In genomic region chr13:41058229-41059070, GRCh38 we compare ENCODE assay signal across 1 cellular context.
TF ChIP-seq lines count a peak whose summit lies in the region.

No MANE protein-coding gene starts in this region.

TF ChIP-seq in GM23338, 12 proteins besides CTCF, POLR2A, EP300 and RAD21 (continued from another document):
- TF ChIP-seq, protein P1, sequence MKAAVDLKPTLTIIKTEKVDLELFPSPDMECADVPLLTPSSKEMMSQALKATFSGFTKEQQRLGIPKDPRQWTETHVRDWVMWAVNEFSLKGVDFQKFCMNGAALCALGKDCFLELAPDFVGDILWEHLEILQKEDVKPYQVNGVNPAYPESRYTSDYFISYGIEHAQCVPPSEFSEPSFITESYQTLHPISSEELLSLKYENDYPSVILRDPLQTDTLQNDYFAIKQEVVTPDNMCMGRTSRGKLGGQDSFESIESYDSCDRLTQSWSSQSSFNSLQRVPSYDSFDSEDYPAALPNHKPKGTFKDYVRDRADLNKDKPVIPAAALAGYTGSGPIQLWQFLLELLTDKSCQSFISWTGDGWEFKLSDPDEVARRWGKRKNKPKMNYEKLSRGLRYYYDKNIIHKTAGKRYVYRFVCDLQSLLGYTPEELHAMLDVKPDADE (IDR thresholded peaks at IDR 0.05): no peak
- TF ChIP-seq ZNF331 (CRISPR knock-in tag; IDR thresholded peaks at IDR 0.05; ENCODE audit: low read depth) (no peak), EZH2 (IDR thresholded peaks at IDR 0.05; ENCODE audit: low read depth, unreplicated experiment) (no peak), STAT1 (IDR thresholded peaks at IDR 0.05; ENCODE audit: unreplicated experiment) (no peak), JUNB (IDR thresholded peaks at IDR 0.05; ENCODE audit: unreplicated experiment) (no peak), EZH2phosphoT487 (IDR thresholded peaks at IDR 0.05; ENCODE audit: unreplicated experiment) (no peak)
- TF ChIP-seq, protein P2, sequence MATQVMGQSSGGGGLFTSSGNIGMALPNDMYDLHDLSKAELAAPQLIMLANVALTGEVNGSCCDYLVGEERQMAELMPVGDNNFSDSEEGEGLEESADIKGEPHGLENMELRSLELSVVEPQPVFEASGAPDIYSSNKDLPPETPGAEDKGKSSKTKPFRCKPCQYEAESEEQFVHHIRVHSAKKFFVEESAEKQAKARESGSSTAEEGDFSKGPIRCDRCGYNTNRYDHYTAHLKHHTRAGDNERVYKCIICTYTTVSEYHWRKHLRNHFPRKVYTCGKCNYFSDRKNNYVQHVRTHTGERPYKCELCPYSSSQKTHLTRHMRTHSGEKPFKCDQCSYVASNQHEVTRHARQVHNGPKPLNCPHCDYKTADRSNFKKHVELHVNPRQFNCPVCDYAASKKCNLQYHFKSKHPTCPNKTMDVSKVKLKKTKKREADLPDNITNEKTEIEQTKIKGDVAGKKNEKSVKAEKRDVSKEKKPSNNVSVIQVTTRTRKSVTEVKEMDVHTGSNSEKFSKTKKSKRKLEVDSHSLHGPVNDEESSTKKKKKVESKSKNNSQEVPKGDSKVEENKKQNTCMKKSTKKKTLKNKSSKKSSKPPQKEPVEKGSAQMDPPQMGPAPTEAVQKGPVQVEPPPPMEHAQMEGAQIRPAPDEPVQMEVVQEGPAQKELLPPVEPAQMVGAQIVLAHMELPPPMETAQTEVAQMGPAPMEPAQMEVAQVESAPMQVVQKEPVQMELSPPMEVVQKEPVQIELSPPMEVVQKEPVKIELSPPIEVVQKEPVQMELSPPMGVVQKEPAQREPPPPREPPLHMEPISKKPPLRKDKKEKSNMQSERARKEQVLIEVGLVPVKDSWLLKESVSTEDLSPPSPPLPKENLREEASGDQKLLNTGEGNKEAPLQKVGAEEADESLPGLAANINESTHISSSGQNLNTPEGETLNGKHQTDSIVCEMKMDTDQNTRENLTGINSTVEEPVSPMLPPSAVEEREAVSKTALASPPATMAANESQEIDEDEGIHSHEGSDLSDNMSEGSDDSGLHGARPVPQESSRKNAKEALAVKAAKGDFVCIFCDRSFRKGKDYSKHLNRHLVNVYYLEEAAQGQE (IDR thresholded peaks at IDR 0.05; ENCODE audit: unreplicated experiment): no peak
